Comparison of ENCODE assay signal across 32 cellular contexts in the genomic region with DNA sequence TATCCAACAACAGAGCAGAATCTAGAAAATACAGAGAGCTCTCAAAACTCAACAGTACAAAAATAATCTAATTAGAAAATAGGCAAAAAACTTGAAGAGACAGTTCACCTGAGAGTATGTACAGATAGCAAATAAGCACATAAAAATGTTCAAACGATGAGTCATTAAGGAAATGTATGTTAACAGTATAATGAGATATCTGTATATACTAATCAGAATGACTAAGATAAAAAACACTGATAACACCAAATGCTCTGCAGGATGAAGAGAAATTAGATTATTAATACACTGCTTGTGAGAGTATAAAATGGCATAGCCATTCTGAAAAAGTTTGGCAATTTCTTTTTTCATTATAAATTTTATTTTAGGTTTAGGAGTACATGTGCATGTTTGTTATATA.
"Had no signal": no experiment of that assay in that cellular context is flagged by ENCODE, and none has a peak within 500 bp of the region (broad histone marks: within the 10 kb centered on the region; RNA-seq: fewer than 3 reads in every experiment).

No MANE protein-coding gene starts in this region.

- H3K4me3 ChIP-seq: ascending aorta, gastrocnemius medialis, heart left ventricle had no signal

- H3K36me3 Mint-ChIP-seq: activated CD4-positive, alpha-beta memory T cell treated with anti-CD3 and anti-CD28 coated beads for 36 hours; activated CD8-positive, alpha-beta memory T cell treated with anti-CD3 and anti-CD28 coated beads, Interleukin-2, amount 10 ng/mL, durations not matched to agents 7 days and 5 days; activated naive CD4-positive, alpha-beta T cell treated with anti-CD3 and anti-CD28 coated beads, Interleukin-2, amount 50 U/mL, for 24 hours; activated naive CD8-positive, alpha-beta T cell treated with anti-CD3 and anti-CD28 coated beads for 36 hours; brain; T-cell had no signal

- H3K27me3 ChIP-seq: ascending aorta, gastrocnemius medialis, heart left ventricle had no signal

- H3K36me3 ChIP-seq: ascending aorta, gastrocnemius medialis, heart left ventricle had no signal

- H3K27ac Mint-ChIP-seq: activated CD4-positive, alpha-beta memory T cell treated with anti-CD3 and anti-CD28 coated beads for 36 hours; activated CD4-positive, alpha-beta T cell treated with anti-CD3 and anti-CD28 coated beads for 36 hours; activated CD4-positive, alpha-beta T cell treated with anti-CD3 and anti-CD28 coated beads, Interleukin-2, amount 10 ng/mL, durations not matched to agents 24 days and 14 days; activated CD8-positive, alpha-beta memory T cell treated with anti-CD3 and anti-CD28 coated beads, Interleukin-2, amount 10 ng/mL, durations not matched to agents 7 days and 5 days; activated CD8-positive, alpha-beta T cell treated with anti-CD3 and anti-CD28 coated beads, Interleukin-2, amount 10 ng/mL, durations not matched to agents 7 days and 5 days; activated naive CD4-positive, alpha-beta T cell treated with anti-CD3 and anti-CD28 coated beads for 36 hours; activated naive CD4-positive, alpha-beta T cell treated with anti-CD3 and anti-CD28 coated beads, Interleukin-2, amount 50 U/mL, for 24 hours; activated naive CD8-positive, alpha-beta T cell treated with anti-CD3 and anti-CD28 coated beads for 36 hours; activated naive CD8-positive, alpha-beta T cell treated with anti-CD3 and anti-CD28 coated beads, Interleukin-2, amount 50 U/mL, for 24 hours; activated T-helper 1 cell treated with anti-CD3 and anti-CD28 coated beads, Interleukin-12 subunit alpha, Interleukin-12 subunit beta, Interleukin-2, Interleukin-4 antibody, amounts not matched to agents 30 ng/mL and 10 ng/mL and 1 ng/mL, durations not matched to agents 14 hours and 24 hours and 36 hours; activated T-helper 2 cell treated with anti-CD3 and anti-CD28 coated beads, Interferon-gamma antibody, Interleukin-2, Interleukin-4, amounts not matched to agents 10 μg/mL and 5 μg/mL and 100 μg/mL, durations not matched to agents 14 hours and 24 hours and 36 hours; brain; effector memory CD8-positive, alpha-beta T cell; T-cell; T-helper 1 cell treated with Interleukin-12 subunit alpha and Interleukin-12 subunit beta and Interleukin-4 antibody, amounts not matched to agents 30 μg/mL and 1 μg/mL, for 36 hours had no signal

- ATAC-seq: activated CD4-positive, alpha-beta T cell treated with anti-CD3 and anti-CD28 coated beads for 36 hours; activated CD8-positive, alpha-beta memory T cell treated with anti-CD3 and anti-CD28 coated beads, Interleukin-2, amount 10 ng/mL, durations not matched to agents 7 days and 5 days; activated CD8-positive, alpha-beta T cell treated with anti-CD3 and anti-CD28 coated beads, Interleukin-2, amount 10 ng/mL, durations not matched to agents 7 days and 5 days; activated naive CD8-positive, alpha-beta T cell treated with anti-CD3 and anti-CD28 coated beads, Interleukin-2, amount 50 U/mL, for 24 hours; effector memory CD8-positive, alpha-beta T cell; esophagus mucosa; gastrocnemius medialis; heart left ventricle; T-cell had no signal

- H3K4me1 Mint-ChIP-seq: activated CD4-positive, alpha-beta T cell treated with anti-CD3 and anti-CD28 coated beads for 36 hours; activated CD4-positive, alpha-beta T cell treated with anti-CD3 and anti-CD28 coated beads, Interleukin-2, amount 10 ng/mL, durations not matched to agents 24 days and 14 days; activated CD8-positive, alpha-beta memory T cell treated with anti-CD3 and anti-CD28 coated beads, Interleukin-2, amount 10 ng/mL, durations not matched to agents 7 days and 5 days; activated naive CD4-positive, alpha-beta T cell treated with anti-CD3 and anti-CD28 coated beads, Interleukin-2, amount 50 U/mL, for 24 hours; activated naive CD8-positive, alpha-beta T cell treated with anti-CD3 and anti-CD28 coated beads for 36 hours; activated naive CD8-positive, alpha-beta T cell treated with anti-CD3 and anti-CD28 coated beads, Interleukin-2, amount 50 U/mL, for 24 hours; brain; T-cell had no signal

- H3K4me3 Mint-ChIP-seq: activated CD4-positive, alpha-beta memory T cell treated with anti-CD3 and anti-CD28 coated beads for 36 hours; activated CD4-positive, alpha-beta T cell treated with anti-CD3 and anti-CD28 coated beads for 36 hours; activated CD4-positive, alpha-beta T cell treated with anti-CD3 and anti-CD28 coated beads, Interleukin-2, amount 10 ng/mL, durations not matched to agents 24 days and 14 days; activated CD8-positive, alpha-beta memory T cell treated with anti-CD3 and anti-CD28 coated beads, Interleukin-2, amount 10 ng/mL, durations not matched to agents 7 days and 5 days; activated CD8-positive, alpha-beta T cell treated with anti-CD3 and anti-CD28 coated beads, Interleukin-2, amount 10 ng/mL, durations not matched to agents 7 days and 5 days; activated naive CD4-positive, alpha-beta T cell treated with anti-CD3 and anti-CD28 coated beads for 36 hours; activated naive CD4-positive, alpha-beta T cell treated with anti-CD3 and anti-CD28 coated beads, Interleukin-2, amount 50 U/mL, for 24 hours; activated naive CD8-positive, alpha-beta T cell treated with anti-CD3 and anti-CD28 coated beads for 36 hours; activated naive CD8-positive, alpha-beta T cell treated with anti-CD3 and anti-CD28 coated beads, Interleukin-2, amount 50 U/mL, for 24 hours; activated T-helper 1 cell treated with anti-CD3 and anti-CD28 coated beads, Interleukin-12 subunit alpha, Interleukin-12 subunit beta, Interleukin-2, Interleukin-4 antibody, amounts not matched to agents 30 ng/mL and 10 ng/mL and 1 ng/mL, durations not matched to agents 14 hours and 24 hours and 36 hours; brain; effector memory CD8-positive, alpha-beta T cell; T-cell; T-helper 1 cell treated with Interleukin-12 subunit alpha and Interleukin-12 subunit beta and Interleukin-4 antibody, amounts not matched to agents 30 μg/mL and 1 μg/mL, for 36 hours had no signal

- H3K4me1 ChIP-seq: ascending aorta, gastrocnemius medialis, heart left ventricle had no signal

- H3K27ac ChIP-seq: ascending aorta, gastrocnemius medialis, heart left ventricle had no signal

- DNase-seq: activated CD4-positive, alpha-beta memory T cell treated with anti-CD3 and anti-CD28 coated beads for 36 hours; activated CD4-positive, alpha-beta T cell treated with anti-CD3 and anti-CD28 coated beads for 36 hours; activated CD4-positive, alpha-beta T cell treated with anti-CD3 and anti-CD28 coated beads, Interleukin-2, amount 10 ng/mL, durations not matched to agents 24 days and 14 days; activated CD4-positive, CD25-positive, alpha-beta regulatory T cell; activated CD4-positive, CD25-positive, alpha-beta regulatory T cell treated with anti-CD3 and anti-CD28 coated beads, Interleukin-2, amount 50 U/mL, for 72 hours; activated CD8-positive, alpha-beta memory T cell treated with anti-CD3 and anti-CD28 coated beads, Interleukin-2, amount 10 ng/mL, durations not matched to agents 7 days and 5 days; activated CD8-positive, alpha-beta memory T cell treated with anti-CD3 and anti-CD28 coated beads, Interleukin-2, amount 50 U/mL, for 4 hours; activated CD8-positive, alpha-beta T cell treated with anti-CD3 and anti-CD28 coated beads, Interleukin-2, amount 10 ng/mL, durations not matched to agents 7 days and 5 days; activated effector memory CD4-positive, alpha-beta T cell treated with anti-CD3 and anti-CD28 coated beads, Interleukin-2, amount 50 U/mL, for 16 hours; activated naive CD4-positive, alpha-beta T cell treated with anti-CD3 and anti-CD28 coated beads for 36 hours; activated naive CD8-positive, alpha-beta T cell treated with anti-CD3 and anti-CD28 coated beads for 36 hours; activated naive CD8-positive, alpha-beta T cell treated with anti-CD3 and anti-CD28 coated beads, Interleukin-2, amount 50 U/mL, for 24 hours; activated T-cell treated with anti-CD3 and anti-CD28 coated beads, Interleukin-2, amount 50 U/mL, for 1 hour; activated T-cell treated with anti-CD3 and anti-CD28 coated beads, Interleukin-2, amount 50 U/mL, for 48 hours; caudate nucleus; cortex of kidney; dermis blood vessel endothelial cell; effector CD4-positive, alpha-beta T cell; effector memory CD8-positive, alpha-beta T cell; foreskin fibroblast; gastrocnemius medialis; glutamatergic neuron; heart left ventricle; T-cell; T-helper 9 cell had no signal

- H3K27me3 Mint-ChIP-seq: activated CD4-positive, alpha-beta memory T cell treated with anti-CD3 and anti-CD28 coated beads for 36 hours; activated CD4-positive, alpha-beta T cell treated with anti-CD3 and anti-CD28 coated beads for 36 hours; activated CD4-positive, alpha-beta T cell treated with anti-CD3 and anti-CD28 coated beads, Interleukin-2, amount 10 ng/mL, durations not matched to agents 24 days and 14 days; activated CD8-positive, alpha-beta memory T cell treated with anti-CD3 and anti-CD28 coated beads, Interleukin-2, amount 10 ng/mL, durations not matched to agents 7 days and 5 days; activated naive CD4-positive, alpha-beta T cell treated with anti-CD3 and anti-CD28 coated beads, Interleukin-2, amount 50 U/mL, for 24 hours; activated naive CD8-positive, alpha-beta T cell treated with anti-CD3 and anti-CD28 coated beads for 36 hours; activated naive CD8-positive, alpha-beta T cell treated with anti-CD3 and anti-CD28 coated beads, Interleukin-2, amount 50 U/mL, for 24 hours; effector memory CD8-positive, alpha-beta T cell; T-cell had no signal

- H3K9me3 ChIP-seq: ascending aorta, gastrocnemius medialis had no signal
